8 cellular contexts compared by ENCODE assay signal in genomic region chr11:104163100-104164027, GRCh38. TPM values are rescaled to one million over a fixed set of nuclear protein-coding genes. Genes with fewer than 3 reads are reported as not detected.
DNase-seq lines count a peak whose midpoint lies in the region; ATAC-seq and TF ChIP-seq lines count a peak whose summit lies in the region.

No MANE protein-coding gene starts in this region.

- intact Hi-C loops in OCI-LY7 (cut with micrococcal nuclease; ENCODE audit: unreplicated experiment): loop anchor here (1.0 to 5.0 kb wide), 4 partner anchors 236 to 481 kb away; no protein-coding TSS in a partner anchor

- H3K4me1 ChIP-seq in OCI-LY7 (ENCODE audit: insufficient read depth, low read length, poor library complexity, severe bottlenecking) (peaks cover 19% of the 10 kb centered on the region), muscle layer of duodenum (ENCODE audit: control insufficient read depth in 1 of 2, insufficient read depth in 2 of 2, low read length in 2 of 2) (peaks cover 0 to 8% of the 10 kb centered on the region in 2 donors)

- POLR2A ChIA-PET in OCI-LY7 (lab: Charles Lee): interaction anchor here (0.6 to 3.0 kb wide), 24 partner anchors 8 to 1603 kb away, joined by 3 to 28 read pairs (median 4); no protein-coding TSS in a partner anchor

- no peaks in the 10 kb centered on the region for H3K27me3 ChIP-seq in muscle layer of duodenum (ENCODE audit: low read depth, low read length)

- H3K9me3 ChIP-seq in OCI-LY7 (ENCODE audit: low read length) (no peaks in the 10 kb centered on the region), muscle layer of duodenum (ENCODE audit: control insufficient read depth in 1 of 2, low read length in 2 of 2) (no peaks in the 10 kb centered on the region)

- H3K4me3 ChIP-seq in AG10803 (ENCODE audit: low read length) (peak overlapping the region; percentile 76), OCI-LY7 (ENCODE audit: low read depth, low read length, poor library complexity, severe bottlenecking) (peak overlapping the region; percentile 73), muscle layer of duodenum (ENCODE audit: low read depth in 1 of 2, low read length in 2 of 2) (peak overlapping the region; percentile 61 to 85)

- TF ChIP-seq CTCF in AG10803 (conservative IDR thresholded peaks at IDR 0.05; ENCODE audit: low read length): no peak
- peak; percentile 67; the same call in 1 of the 2 replicates for TF ChIP-seq CTCF in OCI-LY7 (conservative IDR thresholded peaks at IDR 0.05; ENCODE audit: low read length)

- no TSS peak for BruUV-seq in OCI-LY7 (replicated peaks; lab: Mats Ljungman, UMichigan)

- H3K79me2 ChIP-seq in OCI-LY7 (ENCODE audit: insufficient read depth, low read depth, low read length): no peaks in the 10 kb centered on the region

- H3K4me2 ChIP-seq in OCI-LY7 (ENCODE audit: low read length): peak overlapping the region; percentile 87

- CTCF ChIA-PET in OCI-LY7 (lab: Charles Lee; ENCODE audit: unreplicated experiment): interaction anchor here (0.6 to 2.7 kb wide), 8 partner anchors 10 to 481 kb away, joined by 3 to 9 read pairs (median 4); no protein-coding TSS in a partner anchor

- H2AFZ ChIP-seq in OCI-LY7 (ENCODE audit: low read length): peak overlapping the region; percentile 93

- ATAC-seq in GM19467 (IDR thresholded peaks at IDR 0.05; ENCODE audit: unreplicated experiment): peak; percentile 30
- ATAC-seq in GM18520 (IDR thresholded peaks at IDR 0.05; ENCODE audit: unreplicated experiment): no peak
- ATAC-seq in HG03139 (IDR thresholded peaks at IDR 0.05; ENCODE audit: unreplicated experiment): no peak

- peak overlapping the region; percentile 33 for H3K27ac ChIP-seq in OCI-LY7 (ENCODE audit: low read depth, low read length, poor library complexity, severe bottlenecking)
- H3K27ac ChIP-seq in muscle layer of duodenum (ENCODE audit: low read length): no peak overlapping the region

- no peaks in the 10 kb centered on the region for H3K36me3 ChIP-seq in OCI-LY7 (ENCODE audit: insufficient read depth, low read length)
- H3K36me3 ChIP-seq in muscle layer of duodenum (ENCODE audit: control insufficient read depth in 1 of 2, insufficient read depth in 2 of 2, low read length in 2 of 2): no peaks in the 10 kb centered on the region

- peak; percentile 17 for DNase-seq in AG10803 (ENCODE audit: low read depth)
- DNase-seq in OCI-LY7 (ENCODE audit: low spot score): peak; percentile 61
- peak; percentile 7 to 19 for DNase-seq in erythroblast (lab: John Stamatoyannopoulos, UW)
- no peak for DNase-seq in activated CD4-positive, alpha-beta T cell treated with anti-CD3 and anti-CD28 coated beads, Interleukin-2, amount 50 U/mL, for 48 hours

- no peaks in the 10 kb centered on the region for H3K9me2 ChIP-seq in OCI-LY7 (ENCODE audit: insufficient read depth, low read length)

- TF ChIP-seq POLR2A in erythroblast (IDR thresholded peaks at IDR 0.05; ENCODE audit: low read length): no peak

- no peaks in the 10 kb centered on the region for H4K20me1 ChIP-seq in OCI-LY7 (ENCODE audit: insufficient read depth, low read length)

RNA-seq across cellular contexts. Expression of gene PDGFD, which starts 0.6 kb away (rescaled TPM):
- 0.98 and 1.0 TPM in 2 replicates for total RNA-seq in OCI-LY7 (2014; rRNA removed; shearing (Covaris generic))
- 6.0 and 8.8 TPM in 2 replicates for total RNA-seq in OCI-LY7 (2022)

Comparison
In these comparisons a context has a peak if more than half of its experiments do, and no peak if none do; other contexts are left out.
1. DNase-seq: peak in AG10803 (single experiment), OCI-LY7 (single experiment) and erythroblast (2 of 2); none in activated CD4-positive, alpha-beta T cell treated with anti-CD3 and anti-CD28 coated beads, Interleukin-2, amount 50 U/mL, for 48 hours (0 of 2).
2. Peak in every context shown above with its lines, with median percentiles within 50 percentile points of each other: H3K4me3 ChIP-seq.